10 cellular contexts compared by ENCODE assay signal in the genomic region with DNA sequence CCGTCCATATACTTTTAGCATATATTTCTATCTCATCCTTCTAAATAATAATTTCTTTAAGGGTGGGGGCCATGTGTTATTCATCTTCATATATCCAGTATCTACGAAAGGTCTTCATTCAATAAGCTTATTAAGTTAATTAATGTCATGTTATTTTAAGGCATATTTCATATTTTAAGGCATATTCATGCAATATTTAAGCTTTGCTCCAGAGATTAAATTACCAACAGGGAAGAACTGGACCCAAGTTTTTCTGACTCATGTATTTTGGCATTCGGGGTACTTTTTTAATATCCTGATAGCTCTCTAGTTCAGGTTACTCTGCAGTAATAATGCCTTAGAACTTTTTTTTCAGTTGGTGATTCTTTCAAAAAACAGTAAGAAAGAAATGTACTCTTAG. TPM values are rescaled to one million over a fixed set of nuclear protein-coding genes. Genes with fewer than 3 reads are reported as not detected.
DNase-seq lines count a peak whose midpoint lies in the region; ATAC-seq and TF ChIP-seq lines count a peak whose summit lies in the region.
"Had no signal": no experiment of that assay in that cellular context is flagged by ENCODE, and none has a peak within 500 bp of the region (broad histone marks: within the 10 kb centered on the region; RNA-seq: fewer than 3 reads in every experiment).

No MANE protein-coding gene starts in this region.

- H3K36me3 ChIP-seq in KOPT-K1 (ENCODE audit: insufficient read depth, low read length) (peaks cover 72% of the 10 kb centered on the region), endodermal cell (ENCODE audit: control insufficient read depth, insufficient read depth, low read length) (peaks cover 8% of the 10 kb centered on the region)

- WGBS in endodermal cell (ENCODE audit: insufficient coverage in 1 of 2, insufficient read length in 1 of 2), 2 experiments: 75 to 98% methylated on average over 1 to 2 of the region's 3 CpGs

- H3K4me1 Mint-ChIP-seq in memory B cell (peaks cover 31% of the 10 kb centered on the region), endodermal cell (peaks cover 9% of the 10 kb centered on the region)

- peak overlapping the region; percentile 47 for H3K27ac ChIP-seq in KOPT-K1 (ENCODE audit: low read depth, low read length, poor library complexity, severe bottlenecking)
- no peak overlapping the region for H3K27ac ChIP-seq in endodermal cell (ENCODE audit: low read depth, low read length)

- no peak overlapping the region for H3K9ac ChIP-seq in endodermal cell (ENCODE audit: extremely low read depth, low read length, poor library complexity, severe bottlenecking)

- no peak for TF ChIP-seq POLR2A in GM18505 (IDR thresholded peaks at IDR 0.05; ENCODE audit: borderline replicate concordance, extremely low read depth, insufficient read depth, insufficient read length)

- no peak for DNase-seq in memory B cell (ENCODE audit: low spot score in 2 of 2)
- DNase-seq in endodermal cell: no peak
- no peak for DNase-seq in NCI-H1092 (lab: John Stamatoyannopoulos, UW)
- DNase-seq in activated CD4-positive, CD25-positive, alpha-beta regulatory T cell treated with anti-CD3 and anti-CD28 coated beads, Interleukin-2, amount 50 U/mL, for 72 hours: no peak
- no peak for DNase-seq in C1 segment of cervical spinal cord (lab: John Stamatoyannopoulos, UW)
- DNase-seq: cortex of kidney, NCI-H524 had no signal

- H3K9me3 Mint-ChIP-seq in memory B cell: peaks cover 2% of the 10 kb centered on the region
- H3K9me3 Mint-ChIP-seq in endodermal cell: no peaks in the 10 kb centered on the region

- ATAC-seq in GM18505 (IDR thresholded peaks at IDR 0.05; ENCODE audit: unreplicated experiment) (peak; percentile 17), GM21619 (IDR thresholded peaks at IDR 0.05; ENCODE audit: unreplicated experiment) (peak; percentile 9), memory B cell (ENCODE audit: low read depth) (peak; percentile 5)

- no peaks in the 10 kb centered on the region for H3K27me3 ChIP-seq in endodermal cell (ENCODE audit: control insufficient read depth, insufficient read depth, low read length, poor library complexity, severe bottlenecking)

- peaks cover 20% of the 10 kb centered on the region for H3K36me3 Mint-ChIP-seq in memory B cell
- peaks cover 16% of the 10 kb centered on the region for H3K36me3 Mint-ChIP-seq in endodermal cell (ENCODE audit: low read depth)

- H3K27ac Mint-ChIP-seq in memory B cell (peak overlapping the region; percentile 95), endodermal cell (no peak overlapping the region)

- TF ChIP-seq CTCF in endodermal cell (conservative IDR thresholded peaks at IDR 0.05): no peak

- H3K27me3 Mint-ChIP-seq in memory B cell (no peaks in the 10 kb centered on the region), endodermal cell (ENCODE audit: insufficient read depth) (no peaks in the 10 kb centered on the region)

- H3K9me3 ChIP-seq in KOPT-K1 (ENCODE audit: insufficient read depth, low read length, poor library complexity, severe bottlenecking): no peaks in the 10 kb centered on the region
- H3K9me3 ChIP-seq in endodermal cell (ENCODE audit: control insufficient read depth, low read length): no peaks in the 10 kb centered on the region

- no peak overlapping the region for H3K4me3 ChIP-seq in endodermal cell (ENCODE audit: low read length)

- H3K4me3 Mint-ChIP-seq in memory B cell (no peak overlapping the region), endodermal cell (no peak overlapping the region)

- H3K4me1 ChIP-seq in endodermal cell (ENCODE audit: control insufficient read depth, insufficient read depth, low read length): no peaks in the 10 kb centered on the region

RNA-seq across cellular contexts. Expression of gene PHC3, which starts 27.4 kb away (rescaled TPM):
- 10 to 100 TPM; 22.9 to 27.5 TPM for total RNA-seq in endodermal cell
- 17.9 TPM for polyA plus RNA-seq in endodermal cell (2013, experiment 1 of 2)
- polyA plus RNA-seq in endodermal cell (2013, experiment 2 of 2): 18.0 TPM
